1 cellular context compared by ENCODE assay signal in the genomic region with DNA sequence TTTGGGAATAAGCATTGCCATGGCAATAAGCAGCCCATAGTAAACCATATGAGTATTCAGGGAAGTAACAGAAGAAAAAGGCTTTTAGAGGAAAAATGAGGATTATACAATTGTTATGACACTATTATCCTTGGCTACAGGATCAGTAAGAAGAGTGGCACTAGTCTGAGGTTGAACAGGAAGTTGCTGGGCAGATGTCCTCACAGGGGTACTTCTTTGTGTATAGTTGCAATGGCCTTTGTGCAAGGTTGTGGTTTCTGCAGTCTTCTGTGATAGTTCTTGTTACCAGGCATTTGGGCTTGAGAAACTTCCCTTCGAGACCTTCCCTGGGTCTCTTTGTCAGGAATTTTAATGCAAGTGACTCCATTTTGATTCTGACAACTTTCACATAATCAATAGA.
TF ChIP-seq lines count a peak whose summit lies in the region.

No MANE protein-coding gene starts in this region.

TF ChIP-seq in GM12878, 131 proteins besides CTCF, POLR2A, EP300 and RAD21 (continued from another document):
- TF ChIP-seq, protein P1, sequence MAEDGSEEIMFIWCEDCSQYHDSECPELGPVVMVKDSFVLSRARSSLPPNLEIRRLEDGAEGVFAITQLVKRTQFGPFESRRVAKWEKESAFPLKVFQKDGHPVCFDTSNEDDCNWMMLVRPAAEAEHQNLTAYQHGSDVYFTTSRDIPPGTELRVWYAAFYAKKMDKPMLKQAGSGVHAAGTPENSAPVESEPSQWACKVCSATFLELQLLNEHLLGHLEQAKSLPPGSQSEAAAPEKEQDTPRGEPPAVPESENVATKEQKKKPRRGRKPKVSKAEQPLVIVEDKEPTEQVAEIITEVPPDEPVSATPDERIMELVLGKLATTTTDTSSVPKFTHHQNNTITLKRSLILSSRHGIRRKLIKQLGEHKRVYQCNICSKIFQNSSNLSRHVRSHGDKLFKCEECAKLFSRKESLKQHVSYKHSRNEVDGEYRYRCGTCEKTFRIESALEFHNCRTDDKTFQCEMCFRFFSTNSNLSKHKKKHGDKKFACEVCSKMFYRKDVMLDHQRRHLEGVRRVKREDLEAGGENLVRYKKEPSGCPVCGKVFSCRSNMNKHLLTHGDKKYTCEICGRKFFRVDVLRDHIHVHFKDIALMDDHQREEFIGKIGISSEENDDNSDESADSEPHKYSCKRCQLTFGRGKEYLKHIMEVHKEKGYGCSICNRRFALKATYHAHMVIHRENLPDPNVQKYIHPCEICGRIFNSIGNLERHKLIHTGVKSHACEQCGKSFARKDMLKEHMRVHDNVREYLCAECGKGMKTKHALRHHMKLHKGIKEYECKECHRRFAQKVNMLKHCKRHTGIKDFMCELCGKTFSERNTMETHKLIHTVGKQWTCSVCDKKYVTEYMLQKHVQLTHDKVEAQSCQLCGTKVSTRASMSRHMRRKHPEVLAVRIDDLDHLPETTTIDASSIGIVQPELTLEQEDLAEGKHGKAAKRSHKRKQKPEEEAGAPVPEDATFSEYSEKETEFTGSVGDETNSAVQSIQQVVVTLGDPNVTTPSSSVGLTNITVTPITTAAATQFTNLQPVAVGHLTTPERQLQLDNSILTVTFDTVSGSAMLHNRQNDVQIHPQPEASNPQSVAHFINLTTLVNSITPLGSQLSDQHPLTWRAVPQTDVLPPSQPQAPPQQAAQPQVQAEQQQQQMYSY (CRISPR knock-in tag; IDR thresholded peaks at IDR 0.05) = no peak
- TF ChIP-seq CHD1 (IDR thresholded peaks at IDR 0.05; ENCODE audit: low read depth, low read length) = no peak
